Comparison of ENCODE assay signal across 15 cellular contexts in genomic region chr1:115929846-115930245, GRCh38. TPM values are rescaled to one million over a fixed set of nuclear protein-coding genes. Genes with fewer than 3 reads are reported as not detected.
DNase-seq lines count a peak whose midpoint lies in the region; ATAC-seq and TF ChIP-seq lines count a peak whose summit lies in the region.
"Had no signal": no experiment of that assay in that cellular context is flagged by ENCODE, and none has a peak within 500 bp of the region (broad histone marks: within the 10 kb centered on the region; RNA-seq: fewer than 3 reads in every experiment).

No MANE protein-coding gene starts in this region.

- no peak for DNase-seq in Right ventricle myocardium superior
- DNase-seq in left ventricle myocardium inferior = no peak
- DNase-seq in SK-N-SH = peak; percentile 65
- DNase-seq in fibroblast of the conjunctiva (ENCODE audit: low read depth) = peak; percentile 93
- no peak for DNase-seq in suprapubic skin (ENCODE audit: low spot score in 2 of 2)
- DNase-seq: body of pancreas; left colon; pancreas; stimulated activated CD4-positive, alpha-beta T cell treated with anti-CD3 and anti-CD28 coated beads, Interleukin-4, amount 100 ng/mL, for 4 hours had no signal

- H3K9ac ChIP-seq in SK-N-SH = no peak overlapping the region

- no peak for TF ChIP-seq POLR2A in suprapubic skin (IDR thresholded peaks at IDR 0.05)

- H3K4me1 ChIP-seq in left ventricle myocardium inferior (peaks cover 6% of the 10 kb centered on the region), SK-N-SH (ENCODE audit: control insufficient read depth in 1 of 2, insufficient read depth in 2 of 2, low read depth in 1 of 2, low read length in 1 of 2) (peaks cover 10 to 20% of the 10 kb centered on the region in 2 experiments; a peak in 3 of 4 replicates), suprapubic skin (peaks cover 26% of the 10 kb centered on the region)
- H3K4me1 ChIP-seq: body of pancreas, pancreas had no signal

- H3F3A ChIP-seq in SK-N-SH (replicated peaks; ENCODE audit: insufficient read depth) = no peaks in the 10 kb centered on the region

- TF ChIP-seq EP300 in SK-N-SH (IDR thresholded peaks at IDR 0.05; ENCODE audit: borderline replicate concordance in 1 of 2, low read depth in 1 of 2, low read length in 1 of 2) (peak; percentile 59 to 66; a peak in 3 of 4 replicates), suprapubic skin (IDR thresholded peaks at IDR 0.05) (no peak)

- no peak for TF ChIP-seq CTCF in left ventricle myocardium inferior (IDR thresholded peaks at IDR 0.05; ENCODE audit: borderline replicate concordance)
- TF ChIP-seq CTCF in SK-N-SH (IDR thresholded peaks at IDR 0.05) = no peak
- no peak for TF ChIP-seq CTCF in suprapubic skin (IDR thresholded peaks at IDR 0.05)

- WGBS in SK-N-SH (ENCODE audit: low lambda C conversion rate) = 9% methylated on average over 4 of the region's 4 CpGs
- 28% methylated on average over 4 of the region's 4 CpGs for WGBS in suprapubic skin

- no peak overlapping the region for H3K27ac ChIP-seq in left ventricle myocardium inferior (replicated peaks)
- H3K27ac ChIP-seq in SK-N-SH (ENCODE audit: low read depth in 2 of 2, low read length in 1 of 2) = peak overlapping the region; percentile 44 to 93; a peak in 3 of 4 replicates
- peak overlapping the region; percentile 36 for H3K27ac ChIP-seq in suprapubic skin
- H3K27ac ChIP-seq: body of pancreas, esophagus muscularis mucosa, pancreas had no signal

- TF ChIP-seq RAD21 in SK-N-SH (IDR thresholded peaks at IDR 0.05; ENCODE audit: low read length) = peak; percentile 20; the same call in 1 of the 2 replicates

- ATAC-seq in Right ventricle myocardium superior (ENCODE audit: poor library complexity) (peak; percentile 43), HG03097 (IDR thresholded peaks at IDR 0.05; ENCODE audit: low FRiP score, unreplicated experiment) (no peak), GM21619 (IDR thresholded peaks at IDR 0.05; ENCODE audit: unreplicated experiment) (no peak), GM18873 (IDR thresholded peaks at IDR 0.05; ENCODE audit: low FRiP score, unreplicated experiment) (no peak)
- ATAC-seq: body of pancreas, HCT116, left colon had no signal

- no peaks in the 10 kb centered on the region for H3K9me3 ChIP-seq in left ventricle myocardium inferior (replicated peaks)
- H3K9me3 ChIP-seq in SK-N-SH = no peaks in the 10 kb centered on the region
- no peaks in the 10 kb centered on the region for H3K9me3 ChIP-seq in suprapubic skin
- H3K9me3 ChIP-seq: body of pancreas, esophagus muscularis mucosa, pancreas had no signal

- H3K4me3 ChIP-seq in left ventricle myocardium inferior (no peak overlapping the region), SK-N-SH (ENCODE audit: low read depth in 2 of 2, low read length in 1 of 2) (no peak overlapping the region), suprapubic skin (no peak overlapping the region)
- H3K4me3 ChIP-seq: body of pancreas, esophagus muscularis mucosa, pancreas had no signal

- no peaks in the 10 kb centered on the region for H3K9me2 ChIP-seq in SK-N-SH

- intact Hi-C loops in Right ventricle myocardium superior (cut with DNase I) (no loop called here), left ventricle myocardium inferior (cut with micrococcal nuclease) (no loop called here)

- peaks cover 19% of the 10 kb centered on the region for H3K27me3 ChIP-seq in left ventricle myocardium inferior (ENCODE audit: low read depth)
- no peaks in the 10 kb centered on the region for H3K27me3 ChIP-seq in SK-N-SH (ENCODE audit: insufficient read depth)
- no peaks in the 10 kb centered on the region for H3K27me3 ChIP-seq in suprapubic skin
- H3K27me3 ChIP-seq: body of pancreas, esophagus muscularis mucosa, pancreas had no signal

- H3K36me3 ChIP-seq in left ventricle myocardium inferior (no peaks in the 10 kb centered on the region), SK-N-SH (replicated peaks in 1 of 2; ENCODE audit: control insufficient read depth in 1 of 2, insufficient read depth in 2 of 2, low read length in 1 of 2) (no peaks in the 10 kb centered on the region), suprapubic skin (no peaks in the 10 kb centered on the region)
- H3K36me3 ChIP-seq: esophagus muscularis mucosa, pancreas had no signal

- no peaks in the 10 kb centered on the region for H3K79me2 ChIP-seq in SK-N-SH (ENCODE audit: insufficient read depth)

- H2AFZ ChIP-seq in SK-N-SH (ENCODE audit: low read depth) = 0 out of 2 replicates have a peak overlapping the region, but pooled peaks have one; percentile 32

- H4K20me1 ChIP-seq in SK-N-SH (ENCODE audit: insufficient read depth) = no peaks in the 10 kb centered on the region

- CTCF ChIA-PET in SK-N-SH (lab: Yijun Ruan, JAX) = interaction anchor here (1.2 to 2.0 kb wide), 2 partner anchors 51 to 158 kb away, joined by 3 to 9 read pairs; no protein-coding TSS in a partner anchor

- POLR2A ChIA-PET in SK-N-SH (lab: Yijun Ruan, JAX) = no interaction called here

- peak overlapping the region; percentile 10; the same call in 1 of the 2 replicates for H3K4me2 ChIP-seq in SK-N-SH

TF ChIP-seq in SK-N-SH, 30 proteins besides CTCF, POLR2A, EP300 and RAD21 (continues in another document):
- TF ChIP-seq MXI1 (IDR thresholded peaks at IDR 0.05; ENCODE audit: low read depth, low read length) = no peak; the same call in 1 of the 2 replicates
- no peak for TF ChIP-seq SIN3A (IDR thresholded peaks at IDR 0.05; ENCODE audit: borderline replicate concordance, low read depth, low read length)
- no peak for TF ChIP-seq EZH2phosphoT487 (IDR thresholded peaks at IDR 0.05; ENCODE audit: borderline replicate concordance, low read depth)
- TF ChIP-seq USF1 (IDR thresholded peaks at IDR 0.05; ENCODE audit: borderline replicate concordance, low read depth) = no peak
- peak; percentile 63; the same call in 1 of the 2 replicates for TF ChIP-seq FOSL2 (IDR thresholded peaks at IDR 0.05; ENCODE audit: borderline replicate concordance, low read depth)
- peak; percentile 37; the same call in 1 of the 2 replicates for TF ChIP-seq MAX (IDR thresholded peaks at IDR 0.05; ENCODE audit: low read depth)
- TF ChIP-seq RFX5 (IDR thresholded peaks at IDR 0.05; ENCODE audit: low read length) = no peak
- TF ChIP-seq JUND (IDR thresholded peaks at IDR 0.05) = peak; percentile 63
- no peak for TF ChIP-seq REST (IDR thresholded peaks at IDR 0.05; ENCODE audit: low read depth, low read length)
- peak; percentile 82 for TF ChIP-seq RCOR1 (IDR thresholded peaks at IDR 0.05; ENCODE audit: low read length)
- no peak for TF ChIP-seq TEAD4 (IDR thresholded peaks at IDR 0.05; ENCODE audit: borderline replicate concordance, insufficient read depth)
- TF ChIP-seq ZBTB33 (IDR thresholded peaks at IDR 0.05; ENCODE audit: borderline replicate concordance, low read depth) = no peak

RNA-seq across cellular contexts. Expression of gene SLC22A15, which starts 46.5 kb away (rescaled TPM):
- total RNA-seq in Right ventricle myocardium superior (10.7 TPM), left ventricle myocardium inferior (8.4 TPM), suprapubic skin (10 to 100 TPM in 2 of 4 donors, 1 to 10 TPM in 2; 7.2 to 19.9 (median 8.8) TPM)
- polyA plus RNA-seq in SK-N-SH (2012; rRNA removed) = 0.13 and 0.41 TPM in 2 replicates
- polyA plus RNA-seq in SK-N-SH (2012; cell fraction: cytosol; rRNA removed) = 0.13 and 0.20 TPM in 2 replicates
- 0.65 and 0.88 TPM in 2 replicates for polyA plus RNA-seq in SK-N-SH (2012; cell fraction: nucleus; rRNA removed)
- polyA plus RNA-seq: AG04450 had no signal

Comparison
In these comparisons a context has a peak if more than half of its experiments do, and no peak if none do; other contexts are left out.
1. DNase-seq: peak in SK-N-SH (single experiment) and fibroblast of the conjunctiva (single experiment); none in Right ventricle myocardium superior (single experiment), left ventricle myocardium inferior (single experiment) and suprapubic skin (0 of 2).